23 cellular contexts compared by ENCODE assay signal in genomic region chr3:67462185-67462584, GRCh38.
DNase-seq lines count a peak whose midpoint lies in the region; ATAC-seq and TF ChIP-seq lines count a peak whose summit lies in the region.
"Had no signal": no experiment of that assay in that cellular context is flagged by ENCODE, and none has a peak within 500 bp of the region (broad histone marks: within the 10 kb centered on the region; RNA-seq: fewer than 3 reads in every experiment).

No MANE protein-coding gene starts in this region.

- H3K27ac Mint-ChIP-seq in activated naive CD4-positive, alpha-beta T cell treated with anti-CD3 and anti-CD28 coated beads, Interleukin-2, amount 50 U/mL, for 24 hours = peak overlapping the region; percentile 27
- peak overlapping the region; percentile 2 for H3K27ac Mint-ChIP-seq in stimulated activated naive B cell treated with anti-CD40 and anti-IgM and Interleukin-4, amounts not matched to agents 10 μg/mL and 1 μg/mL and 100 μg/mL, for 72 hours

- H3K4me1 ChIP-seq in foreskin keratinocyte = no peaks in the 10 kb centered on the region
- H3K4me1 ChIP-seq: upper lobe of right lung had no signal

- DNase-seq in activated naive CD4-positive, alpha-beta T cell treated with anti-CD3 and anti-CD28 coated beads, Interleukin-2, amount 50 U/mL, for 16 hours = no peak
- peak in 1 of 2 donors; percentile 34 for DNase-seq in foreskin keratinocyte
- DNase-seq in stimulated activated naive B cell treated with anti-CD40 and anti-IgM and Interleukin-4, amounts not matched to agents 10 μg/mL and 1 μg/mL and 100 μg/mL, for 72 hours = no peak
- DNase-seq in cerebellar nuclear complex (lab: John Stamatoyannopoulos, UW) = no peak
- DNase-seq in NCI-H2107 treated with DMSO at 0.1 percent for 48 hours (lab: John Stamatoyannopoulos, UW; ENCODE audit: unreplicated experiment) = no peak
- DNase-seq: activated CD4-positive, CD25-positive, alpha-beta regulatory T cell; DMS153; GDM1; heart right ventricle; left colon; mesendoderm; natural killer cell; NCI-H1436; NCI-H526; posterior cingulate gyrus; RPMI8226; T-helper 9 cell; upper lobe of right lung had no signal

- peak; percentile 67 for ATAC-seq in SK-N-SH treated with all-trans-retinoic acid at 6 μM for 48 hours
- ATAC-seq in foreskin keratinocyte = peak; percentile 62
- no peak for ATAC-seq in stimulated activated naive B cell treated with anti-CD40 and anti-IgM and Interleukin-4, amounts not matched to agents 10 μg/mL and 1 μg/mL and 100 μg/mL, for 72 hours (replicated peaks)
- ATAC-seq in HG02759 (IDR thresholded peaks at IDR 0.05; ENCODE audit: unreplicated experiment) = no peak
- ATAC-seq: heart right ventricle, left colon, natural killer cell, sciatic nerve, upper lobe of right lung had no signal

- H3K9me3 Mint-ChIP-seq in activated naive CD4-positive, alpha-beta T cell treated with anti-CD3 and anti-CD28 coated beads, Interleukin-2, amount 50 U/mL, for 24 hours = no peaks in the 10 kb centered on the region
- H3K9me3 Mint-ChIP-seq in stimulated activated naive B cell treated with anti-CD40 and anti-IgM and Interleukin-4, amounts not matched to agents 10 μg/mL and 1 μg/mL and 100 μg/mL, for 72 hours = no peaks in the 10 kb centered on the region
- H3K9me3 Mint-ChIP-seq: natural killer cell had no signal

- peaks cover 25% of the 10 kb centered on the region for H3K36me3 Mint-ChIP-seq in activated naive CD4-positive, alpha-beta T cell treated with anti-CD3 and anti-CD28 coated beads, Interleukin-2, amount 50 U/mL, for 24 hours
- H3K36me3 Mint-ChIP-seq in stimulated activated naive B cell treated with anti-CD40 and anti-IgM and Interleukin-4, amounts not matched to agents 10 μg/mL and 1 μg/mL and 100 μg/mL, for 72 hours = peaks cover 10 to 21% of the 10 kb centered on the region in 2 donors
- H3K36me3 Mint-ChIP-seq: natural killer cell had no signal

- H3K27me3 ChIP-seq in foreskin keratinocyte = no peaks in the 10 kb centered on the region
- H3K27me3 ChIP-seq: heart right ventricle, upper lobe of right lung had no signal

- no peak overlapping the region for H3K27ac ChIP-seq in foreskin keratinocyte
- H3K27ac ChIP-seq: C4-2B, heart right ventricle, upper lobe of right lung had no signal

- H3K27me3 Mint-ChIP-seq in activated naive CD4-positive, alpha-beta T cell treated with anti-CD3 and anti-CD28 coated beads, Interleukin-2, amount 50 U/mL, for 24 hours = no peaks in the 10 kb centered on the region
- H3K27me3 Mint-ChIP-seq in stimulated activated naive B cell treated with anti-CD40 and anti-IgM and Interleukin-4, amounts not matched to agents 10 μg/mL and 1 μg/mL and 100 μg/mL, for 72 hours = no peaks in the 10 kb centered on the region

- TF ChIP-seq CTCF in foreskin keratinocyte (conservative IDR thresholded peaks at IDR 0.05) = no peak

- H3K4me1 Mint-ChIP-seq in activated naive CD4-positive, alpha-beta T cell treated with anti-CD3 and anti-CD28 coated beads, Interleukin-2, amount 50 U/mL, for 24 hours = peaks cover 25% of the 10 kb centered on the region
- peaks cover 0 to 5% of the 10 kb centered on the region in 2 donors for H3K4me1 Mint-ChIP-seq in stimulated activated naive B cell treated with anti-CD40 and anti-IgM and Interleukin-4, amounts not matched to agents 10 μg/mL and 1 μg/mL and 100 μg/mL, for 72 hours

- H3K4me3 Mint-ChIP-seq in activated naive CD4-positive, alpha-beta T cell treated with anti-CD3 and anti-CD28 coated beads, Interleukin-2, amount 50 U/mL, for 24 hours = no peak overlapping the region
- no peak overlapping the region for H3K4me3 Mint-ChIP-seq in stimulated activated naive B cell treated with anti-CD40 and anti-IgM and Interleukin-4, amounts not matched to agents 10 μg/mL and 1 μg/mL and 100 μg/mL, for 72 hours
- H3K4me3 Mint-ChIP-seq: natural killer cell had no signal

TF ChIP-seq in SK-N-SH treated with all-trans-retinoic acid at 6 μM for 48 hours, 23 proteins besides CTCF, POLR2A, EP300 and RAD21:
- TF ChIP-seq RARB (CRISPR knock-in tag; IDR thresholded peaks at IDR 0.05) = no peak
- TF ChIP-seq TSHZ2 (CRISPR knock-in tag; IDR thresholded peaks at IDR 0.05) = no peak
- no peak for TF ChIP-seq GLIS3 (CRISPR knock-in tag; IDR thresholded peaks at IDR 0.05)
- no peak for TF ChIP-seq CREB5 (CRISPR knock-in tag; IDR thresholded peaks at IDR 0.05; ENCODE audit: low read depth)
- no peak for TF ChIP-seq ZFP30 (CRISPR knock-in tag; IDR thresholded peaks at IDR 0.05)
- no peak for TF ChIP-seq OSR1 (CRISPR knock-in tag; IDR thresholded peaks at IDR 0.05)

Comparison
In these comparisons a context has a peak if more than half of its experiments do, and no peak if none do; other contexts are left out.
1. ATAC-seq: peak in SK-N-SH treated with all-trans-retinoic acid at 6 μM for 48 hours (single experiment) and foreskin keratinocyte (single experiment); none in stimulated activated naive B cell treated with anti-CD40 and anti-IgM and Interleukin-4, amounts not matched to agents 10 μg/mL and 1 μg/mL and 100 μg/mL, for 72 hours (0 of 2) and HG02759 (single experiment).